In the genomic region with DNA sequence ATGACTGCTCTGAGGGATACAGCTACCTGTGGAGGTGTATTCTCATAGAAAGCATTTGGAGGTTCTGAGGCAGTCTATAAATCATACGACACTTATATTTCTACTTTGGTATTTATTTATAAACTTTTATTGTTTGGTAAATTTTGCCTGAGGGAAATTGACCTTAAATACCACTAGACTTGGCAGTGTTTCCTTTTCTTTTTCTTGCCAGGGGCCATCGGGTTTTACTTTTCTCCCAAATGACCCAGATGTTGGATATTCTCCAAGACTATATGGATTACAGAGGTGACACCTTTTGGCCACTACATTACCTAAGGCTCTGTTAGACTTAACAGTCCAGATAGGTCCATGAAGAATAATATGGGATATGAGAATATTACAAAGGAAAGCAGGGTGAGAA, we compare ENCODE assay signal across 33 cellular contexts.
"Had no signal": no experiment of that assay in that cellular context is flagged by ENCODE, and none has a peak within 500 bp of the region (broad histone marks: within the 10 kb centered on the region; RNA-seq: fewer than 3 reads in every experiment).

No MANE protein-coding gene starts in this region.

- H3K27ac Mint-ChIP-seq: activated CD4-positive, alpha-beta memory T cell treated with anti-CD3 and anti-CD28 coated beads, Interleukin-2, amount 10 ng/mL, durations not matched to agents 7 days and 5 days; activated CD8-positive, alpha-beta memory T cell treated with anti-CD3 and anti-CD28 coated beads, Interleukin-2, amount 10 ng/mL, durations not matched to agents 7 days and 5 days; activated naive CD4-positive, alpha-beta T cell treated with anti-CD3 and anti-CD28 coated beads, Interleukin-2, amount 50 U/mL, for 24 hours; activated naive CD8-positive, alpha-beta T cell treated with anti-CD3 and anti-CD28 coated beads, Interleukin-2, amount 10 ng/mL, durations not matched to agents 7 days and 5 days; activated T-helper 2 cell treated with anti-CD3 and anti-CD28 coated beads, Interferon-gamma antibody, Interleukin-2, Interleukin-4, amounts not matched to agents 10 μg/mL and 5 μg/mL and 100 μg/mL, durations not matched to agents 14 hours and 24 hours and 36 hours had no signal

- H3K4me3 Mint-ChIP-seq: activated CD4-positive, alpha-beta memory T cell treated with anti-CD3 and anti-CD28 coated beads, Interleukin-2, amount 10 ng/mL, durations not matched to agents 7 days and 5 days; activated CD8-positive, alpha-beta memory T cell treated with anti-CD3 and anti-CD28 coated beads, Interleukin-2, amount 10 ng/mL, durations not matched to agents 7 days and 5 days; activated naive CD4-positive, alpha-beta T cell treated with anti-CD3 and anti-CD28 coated beads, Interleukin-2, amount 50 U/mL, for 24 hours; activated naive CD8-positive, alpha-beta T cell treated with anti-CD3 and anti-CD28 coated beads, Interleukin-2, amount 10 ng/mL, durations not matched to agents 7 days and 5 days; central memory CD8-positive, alpha-beta T cell had no signal

- DNase-seq: activated CD4-positive, alpha-beta memory T cell treated with anti-CD3 and anti-CD28 coated beads, Interleukin-2, amount 10 ng/mL, durations not matched to agents 7 days and 5 days; activated CD4-positive, alpha-beta T cell treated with anti-CD3 and anti-CD28 coated beads for 1 hour; activated CD4-positive, alpha-beta T cell treated with anti-CD3 and anti-CD28 coated beads for 48 hours; activated CD4-positive, CD25-positive, alpha-beta regulatory T cell; activated CD8-positive, alpha-beta memory T cell treated with anti-CD3 and anti-CD28 coated beads for 24 hours; activated CD8-positive, alpha-beta memory T cell treated with anti-CD3 and anti-CD28 coated beads, Interleukin-2, amount 10 ng/mL, durations not matched to agents 7 days and 5 days; activated CD8-positive, alpha-beta memory T cell treated with anti-CD3 and anti-CD28 coated beads, Interleukin-2, amount 50 U/mL, for 48 hours; activated gamma-delta T cell; activated naive CD4-positive, alpha-beta T cell treated with Interleukin-2 at 50 U/mL for 16 hours; activated naive CD8-positive, alpha-beta T cell treated with anti-CD3 and anti-CD28 coated beads, Interleukin-2, amount 10 ng/mL, durations not matched to agents 7 days and 5 days; amygdala; MG63; MV-4-11; NCI-H1092; NCI-H1417 treated with DMSO at 0.1 percent for 48 hours; NCI-H187 treated with DMSO at 0.1 percent for 48 hours; NCI-H2081; NCI-H2171 treated with DMSO at 0.1 percent for 48 hours; NCI-H2227 treated with DMSO at 0.1 percent for 48 hours; NCI-H446; NCI-H510A treated with DMSO at 0.1 percent for 48 hours; Right ventricle myocardium superior; SW 1271; T-helper 1 cell; T-helper 2 cell; T-helper 9 cell; WERI-Rb-1 had no signal

- H3K4me3 ChIP-seq: ascending aorta, cardiac muscle cell, MG63 had no signal

- H3K27me3 ChIP-seq: ascending aorta, cardiac muscle cell, MG63 had no signal

- H3K27ac ChIP-seq: ascending aorta, cardiac muscle cell, KMS-11, WERI-Rb-1 had no signal

- H3K4me1 Mint-ChIP-seq: activated CD8-positive, alpha-beta memory T cell treated with anti-CD3 and anti-CD28 coated beads, Interleukin-2, amount 10 ng/mL, durations not matched to agents 7 days and 5 days had no signal

- H3K9me3 Mint-ChIP-seq: activated CD4-positive, alpha-beta memory T cell treated with anti-CD3 and anti-CD28 coated beads, Interleukin-2, amount 10 ng/mL, durations not matched to agents 7 days and 5 days; activated naive CD4-positive, alpha-beta T cell treated with anti-CD3 and anti-CD28 coated beads, Interleukin-2, amount 50 U/mL, for 24 hours; activated naive CD8-positive, alpha-beta T cell treated with anti-CD3 and anti-CD28 coated beads, Interleukin-2, amount 10 ng/mL, durations not matched to agents 7 days and 5 days; activated T-helper 2 cell treated with anti-CD3 and anti-CD28 coated beads, Interferon-gamma antibody, Interleukin-2, Interleukin-4, amounts not matched to agents 10 μg/mL and 5 μg/mL and 100 μg/mL, durations not matched to agents 14 hours and 24 hours and 36 hours; central memory CD8-positive, alpha-beta T cell had no signal

- H3K9me3 ChIP-seq: ascending aorta, MG63 had no signal

- H3K27me3 Mint-ChIP-seq: activated CD4-positive, alpha-beta memory T cell treated with anti-CD3 and anti-CD28 coated beads, Interleukin-2, amount 10 ng/mL, durations not matched to agents 7 days and 5 days; activated CD8-positive, alpha-beta memory T cell treated with anti-CD3 and anti-CD28 coated beads, Interleukin-2, amount 10 ng/mL, durations not matched to agents 7 days and 5 days; activated naive CD4-positive, alpha-beta T cell treated with anti-CD3 and anti-CD28 coated beads, Interleukin-2, amount 50 U/mL, for 24 hours; activated naive CD8-positive, alpha-beta T cell treated with anti-CD3 and anti-CD28 coated beads, Interleukin-2, amount 10 ng/mL, durations not matched to agents 7 days and 5 days; central memory CD8-positive, alpha-beta T cell had no signal
